19 cellular contexts compared by ENCODE assay signal in genomic region chr1:154573168-154573510, GRCh38. TPM values are rescaled to one million over a fixed set of nuclear protein-coding genes. Genes with fewer than 3 reads are reported as not detected.
A peak's percentile ranks its signal among the peaks of the same experiment; 100 is the strongest.
DNase-seq lines count a peak whose midpoint lies in the region; ATAC-seq and TF ChIP-seq lines count a peak whose summit lies in the region.
"Had no signal": no experiment of that assay in that cellular context is flagged by ENCODE, and none has a peak within 500 bp of the region (broad histone marks: within the 10 kb centered on the region; RNA-seq: fewer than 3 reads in every experiment).

No MANE protein-coding gene starts in this region.

- POLR2A ChIA-PET in OCI-LY7 (lab: Charles Lee) = interaction anchor here (2.1 kb wide), 1 partner anchor 13 kb away, joined by 8 read pairs; no protein-coding TSS in a partner anchor
- POLR2A ChIA-PET in CD4-positive, alpha-beta T cell (lab: Charles Lee) = no interaction called here

- no peak overlapping the region for H3K4me3 Mint-ChIP-seq in activated T-cell treated with anti-CD3 and anti-CD28 coated beads, Interleukin-2, amount 50 U/mL, for 24 hours
- H3K4me3 Mint-ChIP-seq in central memory CD8-positive, alpha-beta T cell = no peak overlapping the region
- H3K4me3 Mint-ChIP-seq in progenitor cell of endocrine pancreas (ENCODE audit: low read depth) = no peak overlapping the region
- H3K4me3 Mint-ChIP-seq in CD4-positive, alpha-beta T cell = no peak overlapping the region
- H3K4me3 Mint-ChIP-seq: B cell had no signal

- no peaks in the 10 kb centered on the region for H3K9me2 ChIP-seq in OCI-LY7 (ENCODE audit: insufficient read depth, low read length)

- no peaks in the 10 kb centered on the region for H3K9me3 Mint-ChIP-seq in activated T-cell treated with anti-CD3 and anti-CD28 coated beads, Interleukin-2, amount 50 U/mL, for 24 hours
- H3K9me3 Mint-ChIP-seq in central memory CD8-positive, alpha-beta T cell = no peaks in the 10 kb centered on the region
- no peaks in the 10 kb centered on the region for H3K9me3 Mint-ChIP-seq in progenitor cell of endocrine pancreas (ENCODE audit: low read depth)
- no peaks in the 10 kb centered on the region for H3K9me3 Mint-ChIP-seq in CD4-positive, alpha-beta T cell
- H3K9me3 Mint-ChIP-seq: CD4-positive, alpha-beta memory T cell had no signal

- TF ChIP-seq CTCF in OCI-LY7 (conservative IDR thresholded peaks at IDR 0.05; ENCODE audit: low read length) (no peak), progenitor cell of endocrine pancreas (IDR thresholded peaks at IDR 0.05; ENCODE audit: unreplicated experiment) (no peak)
- no peak for TF ChIP-seq CTCF in CD4-positive, alpha-beta T cell (IDR thresholded peaks at IDR 0.05)

- peaks cover 36% of the 10 kb centered on the region for H3K4me1 ChIP-seq in OCI-LY7 (ENCODE audit: insufficient read depth, low read length, poor library complexity, severe bottlenecking)

- no peak for DNase-seq in activated T-cell treated with anti-CD3 and anti-CD28 coated beads, Interleukin-2, amount 50 U/mL, for 24 hours
- DNase-seq in activated T-cell treated with anti-CD3 and anti-CD28 coated beads for 4 hours (no peak), OCI-LY7 (ENCODE audit: low spot score) (peak; percentile 18), progenitor cell of endocrine pancreas (ENCODE audit: low spot score, unreplicated experiment) (no peak), KBM-7 (no peak), inferior parietal cortex (ENCODE audit: extremely low spot score) (no peak)
- DNase-seq in central memory CD8-positive, alpha-beta T cell (ENCODE audit: low spot score in 2 of 2) = no peak
- no peak for DNase-seq in CD4-positive, alpha-beta T cell
- DNase-seq: Calu3; CD4-positive, alpha-beta memory T cell; NCI-H1417 treated with DMSO at 0.1 percent for 48 hours; NCI-H187 treated with DMSO at 0.1 percent for 48 hours; NCI-H2227 treated with DMSO at 0.1 percent for 48 hours; NCI-H524; PC-9 had no signal

- peak overlapping the region; percentile 45 for H3K27ac Mint-ChIP-seq in activated T-cell treated with anti-CD3 and anti-CD28 coated beads, Interleukin-2, amount 50 U/mL, for 24 hours
- peak overlapping the region; percentile 68 for H3K27ac Mint-ChIP-seq in central memory CD8-positive, alpha-beta T cell (ENCODE audit: low read depth)
- peak overlapping the region; percentile 57 for H3K27ac Mint-ChIP-seq in progenitor cell of endocrine pancreas
- H3K27ac Mint-ChIP-seq in CD4-positive, alpha-beta T cell = no peak overlapping the region
- H3K27ac Mint-ChIP-seq: B cell; CD4-positive, alpha-beta memory T cell had no signal

- no peak for ATAC-seq in central memory CD8-positive, alpha-beta T cell (replicated peaks; ENCODE audit: extremely low read depth, poor library complexity, severe bottlenecking)
- ATAC-seq in CD4-positive, alpha-beta T cell (ENCODE audit: poor library complexity) = no peak

- in situ Hi-C loops in KBM-7 (cut with MboI; ENCODE audit: low pct_unique_long_range_greater_than_20kb, low sequenced_read_pairs) = no loop called here

- H3K27ac ChIP-seq in OCI-LY7 (ENCODE audit: low read depth, low read length, poor library complexity, severe bottlenecking) = no peak overlapping the region
- H3K27ac ChIP-seq in CD4-positive, alpha-beta T cell (ENCODE audit: low read depth, low read length) = no peak overlapping the region
- H3K27ac ChIP-seq: PC-9, RWPE1, SJCRH30 had no signal

- H2AFZ ChIP-seq in OCI-LY7 (ENCODE audit: low read length) = no peak overlapping the region
- H2AFZ ChIP-seq: PC-9 had no signal

- no peaks in the 10 kb centered on the region for H3K79me2 ChIP-seq in OCI-LY7 (ENCODE audit: insufficient read depth, low read depth, low read length)

- intact Hi-C loops in OCI-LY7 (cut with micrococcal nuclease; ENCODE audit: unreplicated experiment) = no loop called here
- intact Hi-C loops in CD4-positive, alpha-beta T cell (cut with DNase I, micrococcal nuclease) = no loop called here

- CTCF ChIA-PET in OCI-LY7 (lab: Charles Lee; ENCODE audit: unreplicated experiment) = interaction anchor here (1.0 kb wide), 1 partner anchor 13 kb away, joined by 3 read pairs; no protein-coding TSS in a partner anchor
- CTCF ChIA-PET in CD4-positive, alpha-beta T cell (lab: Charles Lee) = no interaction called here

- BruUV-seq in OCI-LY7 (replicated peaks; lab: Mats Ljungman, UMichigan) = no TSS peak

- H3K4me1 Mint-ChIP-seq in activated T-cell treated with anti-CD3 and anti-CD28 coated beads, Interleukin-2, amount 50 U/mL, for 24 hours (ENCODE audit: low read depth) = peaks cover under 1% of the 10 kb centered on the region
- peaks cover 7% of the 10 kb centered on the region for H3K4me1 Mint-ChIP-seq in central memory CD8-positive, alpha-beta T cell
- H3K4me1 Mint-ChIP-seq in progenitor cell of endocrine pancreas (ENCODE audit: low read depth) = no peaks in the 10 kb centered on the region
- no peaks in the 10 kb centered on the region for H3K4me1 Mint-ChIP-seq in CD4-positive, alpha-beta T cell (ENCODE audit: low read depth)
- H3K4me1 Mint-ChIP-seq: B cell had no signal

- peaks cover 13% of the 10 kb centered on the region for H3K36me3 Mint-ChIP-seq in activated T-cell treated with anti-CD3 and anti-CD28 coated beads, Interleukin-2, amount 50 U/mL, for 24 hours (ENCODE audit: low read depth)
- peaks cover 4% of the 10 kb centered on the region for H3K36me3 Mint-ChIP-seq in central memory CD8-positive, alpha-beta T cell (ENCODE audit: insufficient read depth)
- H3K36me3 Mint-ChIP-seq in progenitor cell of endocrine pancreas (ENCODE audit: insufficient read depth) = no peaks in the 10 kb centered on the region
- H3K36me3 Mint-ChIP-seq in CD4-positive, alpha-beta T cell (ENCODE audit: low read depth) = peaks cover under 1% of the 10 kb centered on the region
- H3K36me3 Mint-ChIP-seq: CD4-positive, alpha-beta memory T cell had no signal

- H3K27me3 Mint-ChIP-seq in activated T-cell treated with anti-CD3 and anti-CD28 coated beads, Interleukin-2, amount 50 U/mL, for 24 hours = peaks cover 16% of the 10 kb centered on the region
- peaks cover 17% of the 10 kb centered on the region for H3K27me3 Mint-ChIP-seq in central memory CD8-positive, alpha-beta T cell
- peaks cover 21% of the 10 kb centered on the region for H3K27me3 Mint-ChIP-seq in progenitor cell of endocrine pancreas
- H3K27me3 Mint-ChIP-seq in CD4-positive, alpha-beta T cell = peaks cover 30% of the 10 kb centered on the region

- H3K36me3 ChIP-seq in OCI-LY7 (ENCODE audit: insufficient read depth, low read length) = peaks cover 6% of the 10 kb centered on the region; the same call in 1 of the 2 replicates
- H3K36me3 ChIP-seq: SJCRH30 had no signal

- peaks cover 6% of the 10 kb centered on the region for H3K27me3 ChIP-seq in CD4-positive, alpha-beta T cell (ENCODE audit: control insufficient read depth, insufficient read depth, low read length)
- H3K27me3 ChIP-seq: SJCRH30 had no signal

- H4K20me1 ChIP-seq in OCI-LY7 (ENCODE audit: insufficient read depth, low read length) = no peaks in the 10 kb centered on the region

- H3K4me3 ChIP-seq in OCI-LY7 (ENCODE audit: low read depth, low read length, poor library complexity, severe bottlenecking) = no peak overlapping the region
- H3K4me3 ChIP-seq: PC-9, SJCRH30 had no signal

- no peaks in the 10 kb centered on the region for H3K9me3 ChIP-seq in OCI-LY7 (ENCODE audit: low read length)
- H3K9me3 ChIP-seq in CD4-positive, alpha-beta T cell (ENCODE audit: control insufficient read depth, low read length) = no peaks in the 10 kb centered on the region
- H3K9me3 ChIP-seq: SJCRH30 had no signal

- no peak overlapping the region for H3K4me2 ChIP-seq in OCI-LY7 (ENCODE audit: low read length)
- H3K4me2 ChIP-seq: PC-9 had no signal

RNA-seq across cellular contexts. Expression of gene CHRNB2, which starts 5.6 kb away (rescaled TPM):
- 0.13 and 0.33 TPM in 2 replicates for total RNA-seq in OCI-LY7 (2014; rRNA removed; shearing (Covaris generic))
- total RNA-seq in OCI-LY7 (2022) = 0.42 and 0.55 TPM in 2 replicates
- 2.7 and 3.2 TPM in 2 replicates for total RNA-seq in progenitor cell of endocrine pancreas
- total RNA-seq in CD4-positive, alpha-beta T cell = not detected
- total RNA-seq: A172; B cell; CD4-positive, alpha-beta memory T cell; PC-9 had no signal

RNA-seq across cellular contexts. Expression of gene UBE2Q1, which starts 14.7 kb away (rescaled TPM):
- 34.6 and 54.0 TPM in 2 replicates for total RNA-seq in OCI-LY7 (2014; rRNA removed; shearing (Covaris generic))
- 84.5 and 93.7 TPM in 2 replicates for total RNA-seq in OCI-LY7 (2022)
- 77.2 and 88.3 TPM in 2 replicates for total RNA-seq in progenitor cell of endocrine pancreas
- 10 to 100 TPM; 78.7 to 82.3 TPM for total RNA-seq in CD4-positive, alpha-beta T cell

RNA-seq across cellular contexts. Expression of gene ADAR, which starts 34.8 kb away (rescaled TPM):
- 87.8 and 90.2 TPM in 2 replicates for total RNA-seq in OCI-LY7 (2014; rRNA removed; shearing (Covaris generic))
- 136 and 139 TPM in 2 replicates for total RNA-seq in OCI-LY7 (2022)
- total RNA-seq in progenitor cell of endocrine pancreas = 168 and 179 TPM in 2 replicates
- 100 to 1,000 TPM; 206 to 210 TPM for total RNA-seq in CD4-positive, alpha-beta T cell
